Comparison of ENCODE assay signal across 9 cellular contexts in genomic region chr17:46742539-46743270, GRCh38.
DNase-seq lines count a peak whose midpoint lies in the region; ATAC-seq lines count a peak whose summit lies in the region.
"Had no signal": no experiment of that assay in that cellular context is flagged by ENCODE, and none has a peak within 500 bp of the region (broad histone marks: within the 10 kb centered on the region; RNA-seq: fewer than 3 reads in every experiment).

No MANE protein-coding gene starts in this region.

- H3K4me1 Mint-ChIP-seq in stimulated activated memory B cell treated with anti-CD40 and anti-IgM and Interleukin-4, amounts not matched to agents 10 μg/mL and 1 μg/mL and 100 μg/mL, for 72 hours, result peaks cover 8% of the 10 kb centered on the region

- H3K9me3 Mint-ChIP-seq in stimulated activated memory B cell treated with anti-CD40 and anti-IgM and Interleukin-4, amounts not matched to agents 10 μg/mL and 1 μg/mL and 100 μg/mL, for 72 hours, result no peaks in the 10 kb centered on the region

- peak; percentile 27 for DNase-seq in activated CD4-positive, alpha-beta T cell treated with anti-CD3 and anti-CD28 coated beads for 48 hours
- no peak for DNase-seq in activated CD4-positive, alpha-beta T cell treated with anti-CD3 and anti-CD28 coated beads, Interleukin-2, amount 50 U/mL, for 4 hours
- peak; percentile 38 to 55 for DNase-seq in SJCRH30
- peak; percentile 74 for DNase-seq in fibroblast of peridontal ligament (ENCODE audit: extremely low read depth)
- no peak for DNase-seq in stimulated activated CD8-positive, alpha-beta memory T cell treated with anti-CD3 and anti-CD28 coated beads, Interleukin-4, amount 100 ng/mL, for 48 hours

- ATAC-seq in stimulated activated memory B cell treated with anti-CD40 and anti-IgM and Interleukin-4, amounts not matched to agents 10 μg/mL and 1 μg/mL and 100 μg/mL, for 72 hours, result no peak
- ATAC-seq in GM18858 (IDR thresholded peaks at IDR 0.05; ENCODE audit: unreplicated experiment) (no peak), HG02610 (IDR thresholded peaks at IDR 0.05; ENCODE audit: unreplicated experiment) (no peak)

- no peaks in the 10 kb centered on the region for H3K9me3 ChIP-seq in SJCRH30 (replicated peaks)

- H3K36me3 ChIP-seq in SJCRH30, result no peaks in the 10 kb centered on the region; the same call in none of the 2 replicates

- H3K27me3 ChIP-seq in SJCRH30, result no peaks in the 10 kb centered on the region

- H3K4me3 Mint-ChIP-seq in stimulated activated memory B cell treated with anti-CD40 and anti-IgM and Interleukin-4, amounts not matched to agents 10 μg/mL and 1 μg/mL and 100 μg/mL, for 72 hours, result no peak overlapping the region

- peaks cover 53% of the 10 kb centered on the region for H3K36me3 Mint-ChIP-seq in stimulated activated memory B cell treated with anti-CD40 and anti-IgM and Interleukin-4, amounts not matched to agents 10 μg/mL and 1 μg/mL and 100 μg/mL, for 72 hours

- H3K27me3 Mint-ChIP-seq in stimulated activated memory B cell treated with anti-CD40 and anti-IgM and Interleukin-4, amounts not matched to agents 10 μg/mL and 1 μg/mL and 100 μg/mL, for 72 hours, result no peaks in the 10 kb centered on the region

- H3K4me3 ChIP-seq in SJCRH30, result no peak overlapping the region
- H3K4me3 ChIP-seq: SK-N-MC had no signal

- no peak overlapping the region for H3K27ac ChIP-seq in SJCRH30

- H3K27ac Mint-ChIP-seq in stimulated activated memory B cell treated with anti-CD40 and anti-IgM and Interleukin-4, amounts not matched to agents 10 μg/mL and 1 μg/mL and 100 μg/mL, for 72 hours, result peak overlapping the region; percentile 20

- H3K4me1 ChIP-seq in SJCRH30, result peaks cover 8% of the 10 kb centered on the region; the same call in 1 of the 2 replicates

Comparison
In these comparisons a context has a peak if more than half of its experiments do, and no peak if none do; other contexts are left out.
1. DNase-seq: peak in activated CD4-positive, alpha-beta T cell treated with anti-CD3 and anti-CD28 coated beads for 48 hours (single experiment), SJCRH30 (2 of 2) and fibroblast of peridontal ligament (single experiment); none in activated CD4-positive, alpha-beta T cell treated with anti-CD3 and anti-CD28 coated beads, Interleukin-2, amount 50 U/mL, for 4 hours (0 of 2) and stimulated activated CD8-positive, alpha-beta memory T cell treated with anti-CD3 and anti-CD28 coated beads, Interleukin-4, amount 100 ng/mL, for 48 hours (single experiment).